23 cellular contexts compared by ENCODE assay signal in genomic region chr7:130445008-130445407, GRCh38. TPM values are rescaled to one million over a fixed set of nuclear protein-coding genes. Genes with fewer than 3 reads are reported as not detected.
A peak's percentile ranks its signal among the peaks of the same experiment; 100 is the strongest.
DNase-seq lines count a peak whose midpoint lies in the region; ATAC-seq and TF ChIP-seq lines count a peak whose summit lies in the region.
"Had no signal": no experiment of that assay in that cellular context is flagged by ENCODE, and none has a peak within 500 bp of the region (broad histone marks: within the 10 kb centered on the region; RNA-seq: fewer than 3 reads in every experiment).

No MANE protein-coding gene starts in this region.

- intact Hi-C loops in left colon (cut with DNase I, micrococcal nuclease), result no loop called here
- intact Hi-C loops in lower lobe of right lung (cut with DNase I), result no loop called here

- H3K27me3 ChIP-seq in adipocyte (replicated peaks; ENCODE audit: control insufficient read depth, insufficient read depth, low read length) (no peaks in the 10 kb centered on the region), lower lobe of right lung (ENCODE audit: low read depth) (no peaks in the 10 kb centered on the region)
- H3K27me3 ChIP-seq: breast epithelium had no signal

- peaks cover 20% of the 10 kb centered on the region for H3K9me3 Mint-ChIP-seq in mesothelial cell of epicardium

- DNase-seq in AG10803 (ENCODE audit: low read depth) (no peak), HT-29 (ENCODE audit: low spot score) (peak; percentile 13), adipocyte (ENCODE audit: low read depth) (no peak), mesothelial cell of epicardium (ENCODE audit: low spot score in 2 of 2, unreplicated experiment in 2 of 2) (no peak), G401 (ENCODE audit: low spot score) (no peak), left colon (no peak), lower lobe of right lung (no peak), DMS79 (lab: John Stamatoyannopoulos, UW) (no peak)
- DNase-seq: activated CD4-positive, CD25-positive, alpha-beta regulatory T cell; CD4-positive, alpha-beta T cell; DMS153; foreskin melanocyte; KG1; mammary epithelial cell; naive thymus-derived CD8-positive, alpha-beta T cell; NCI-H1092 treated with DMSO at 0.1 percent for 48 hours; NCI-H2171 treated with DMSO at 0.1 percent for 48 hours; NCI-H82; stimulated activated CD4-positive, alpha-beta T cell treated with anti-CD3 and anti-CD28 coated beads, Interleukin-2, amount 100 ng/mL, for 24 hours; stimulated activated naive CD8-positive, alpha-beta T cell treated with anti-CD3 and anti-CD28 coated beads, Interleukin-15, amount 100 ng/mL, for 72 hours had no signal

- H3K9me3 ChIP-seq in adipocyte (ENCODE audit: control insufficient read depth, low read length), result peaks cover 12% of the 10 kb centered on the region
- no peaks in the 10 kb centered on the region for H3K9me3 ChIP-seq in lower lobe of right lung
- H3K9me3 ChIP-seq: breast epithelium had no signal

- peaks cover 13% of the 10 kb centered on the region for H3K36me3 Mint-ChIP-seq in mesothelial cell of epicardium

- H3K4me3 ChIP-seq in AG10803 (ENCODE audit: low read length), result no peak overlapping the region
- H3K4me3 ChIP-seq in adipocyte (ENCODE audit: low read length), result no peak overlapping the region
- H3K4me3 ChIP-seq in lower lobe of right lung, result no peak overlapping the region
- H3K4me3 ChIP-seq: breast epithelium, SK-N-MC had no signal

- peak overlapping the region; percentile 76 for H3K9ac ChIP-seq in adipocyte (ENCODE audit: low read length)

- ATAC-seq in left colon (no peak), lower lobe of right lung (no peak)
- ATAC-seq: naive thymus-derived CD8-positive, alpha-beta T cell; stimulated activated naive CD8-positive, alpha-beta T cell treated with anti-CD3 and anti-CD28 coated beads, Interleukin-15, amount 100 ng/mL, for 72 hours had no signal

- peak overlapping the region; percentile 90 for H3K27ac Mint-ChIP-seq in mesothelial cell of epicardium
- H3K27ac Mint-ChIP-seq: CD4-positive, alpha-beta T cell; progenitor cell of endocrine pancreas had no signal

- peaks cover 32% of the 10 kb centered on the region for H3K4me1 Mint-ChIP-seq in mesothelial cell of epicardium

- H3K4me1 ChIP-seq in adipocyte (ENCODE audit: control insufficient read depth, insufficient read depth, low read length) (peaks cover 25% of the 10 kb centered on the region), lower lobe of right lung (peaks cover 24% of the 10 kb centered on the region)

- H3K36me3 ChIP-seq in adipocyte (ENCODE audit: control insufficient read depth, insufficient read depth, low read length, severe bottlenecking) (no peaks in the 10 kb centered on the region), lower lobe of right lung (no peaks in the 10 kb centered on the region)
- H3K36me3 ChIP-seq: breast epithelium had no signal

- in situ Hi-C loops in G401 (cut with HindIII; ENCODE audit: low sequenced_read_pairs), result no loop called here

- H3K27ac ChIP-seq in lower lobe of right lung, result no peak overlapping the region
- H3K27ac ChIP-seq: SK-N-MC had no signal

- H3K27me3 Mint-ChIP-seq in mesothelial cell of epicardium (ENCODE audit: low read depth), result no peaks in the 10 kb centered on the region
- H3K27me3 Mint-ChIP-seq: CD4-positive, alpha-beta T cell; progenitor cell of endocrine pancreas; stimulated activated naive CD8-positive, alpha-beta T cell treated with anti-CD3 and anti-CD28 coated beads, Interleukin-15, amount 100 ng/mL, for 72 hours had no signal

- H3K4me3 Mint-ChIP-seq in mesothelial cell of epicardium, result no peak overlapping the region
- H3K4me3 Mint-ChIP-seq: CD4-positive, alpha-beta T cell had no signal

- TF ChIP-seq CTCF in AG10803 (conservative IDR thresholded peaks at IDR 0.05; ENCODE audit: low read length) (0 out of 2 replicates have a peak, but pooled peaks have one; percentile 9), mesothelial cell of epicardium (IDR thresholded peaks at IDR 0.05; ENCODE audit: unreplicated experiment) (no peak), lower lobe of right lung (IDR thresholded peaks at IDR 0.05) (no peak)

RNA-seq across cellular contexts. Expression of gene CEP41, which starts 4.2 kb away (rescaled TPM):
- 5.5 and 8.6 TPM in 2 replicates for total RNA-seq in HT-29 (2014; rRNA removed; shearing (Covaris generic))
- 21.7 to 22.5 TPM (median 22.1 TPM) in 3 replicates for total RNA-seq in mesothelial cell of epicardium
- total RNA-seq in G401 (2014; rRNA removed; shearing (Covaris generic)), result 0.80 TPM in 1 of 2 replicates, not detected in the other
- 1 to 10 TPM; 6.3 to 6.5 TPM for total RNA-seq in left colon
- total RNA-seq in lower lobe of right lung, result 10.0 TPM

RNA-seq across cellular contexts. Expression of gene MEST, which starts 46.9 kb away (rescaled TPM):
- total RNA-seq in HT-29 (2014; rRNA removed; shearing (Covaris generic)), result 60.3 and 66.5 TPM in 2 replicates
- total RNA-seq in mesothelial cell of epicardium (598 to 626 TPM (median 616 TPM) in 3 replicates), left colon (10 to 100 TPM; 44.3 to 47.7 TPM), lower lobe of right lung (34.7 TPM)
- 0.34 and 4.6 TPM in 2 replicates for total RNA-seq in G401 (2014; rRNA removed; shearing (Covaris generic))
